ENCODE assay signal across 8 cellular contexts in genomic region chr2:100416939-100417744, GRCh38. TPM values are rescaled to one million over a fixed set of nuclear protein-coding genes. Genes with fewer than 3 reads are reported as not detected.
DNase-seq lines count a peak whose midpoint lies in the region; ATAC-seq and TF ChIP-seq lines count a peak whose summit lies in the region.

A gene with protein sequence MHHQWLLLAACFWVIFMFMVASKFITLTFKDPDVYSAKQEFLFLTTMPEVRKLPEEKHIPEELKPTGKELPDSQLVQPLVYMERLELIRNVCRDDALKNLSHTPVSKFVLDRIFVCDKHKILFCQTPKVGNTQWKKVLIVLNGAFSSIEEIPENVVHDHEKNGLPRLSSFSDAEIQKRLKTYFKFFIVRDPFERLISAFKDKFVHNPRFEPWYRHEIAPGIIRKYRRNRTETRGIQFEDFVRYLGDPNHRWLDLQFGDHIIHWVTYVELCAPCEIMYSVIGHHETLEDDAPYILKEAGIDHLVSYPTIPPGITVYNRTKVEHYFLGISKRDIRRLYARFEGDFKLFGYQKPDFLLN (minus strand): TSS chr2:100417668. CDS start chr2:100406675, 10,993 bp downstream.

- peak within 1 kb of the TSS; percentile 78 for H3K4me3 ChIP-seq in choroid plexus epithelial cell (ENCODE audit: low read depth, low read length)

- intact Hi-C loops in activated CD4-positive, alpha-beta T cell treated with anti-CD3 and anti-CD28 coated beads for 36 hours (cut with DNase I, micrococcal nuclease) = loop anchor here (1.0 to 5.0 kb wide), 3 partner anchors 145 to 165 kb away; partner anchors contain the start of gene PDCL3 (in 2 of the 2)
- intact Hi-C loops in left colon (cut with DNase I, micrococcal nuclease) = no loop called here

- H3K27me3 Mint-ChIP-seq in activated CD4-positive, alpha-beta T cell treated with anti-CD3 and anti-CD28 coated beads for 36 hours = no peaks in the 10 kb centered on the region

- peak; percentile 92 for ATAC-seq in GM18502 (IDR thresholded peaks at IDR 0.05; ENCODE audit: poor library complexity, unreplicated experiment)
- peak; percentile 82 for ATAC-seq in HG02678 (IDR thresholded peaks at IDR 0.05; ENCODE audit: unreplicated experiment)
- ATAC-seq in activated CD4-positive, alpha-beta T cell treated with anti-CD3 and anti-CD28 coated beads for 36 hours = peak; percentile 97
- peak; percentile 58 for ATAC-seq in left colon

- peaks cover 24% of the 10 kb centered on the region for H3K4me1 Mint-ChIP-seq in activated CD4-positive, alpha-beta T cell treated with anti-CD3 and anti-CD28 coated beads for 36 hours

- peak within 1 kb of the TSS; percentile 72 for H3K27ac Mint-ChIP-seq in activated CD4-positive, alpha-beta T cell treated with anti-CD3 and anti-CD28 coated beads for 36 hours

- H3K36me3 Mint-ChIP-seq in activated CD4-positive, alpha-beta T cell treated with anti-CD3 and anti-CD28 coated beads for 36 hours (ENCODE audit: low read depth) = peaks cover 2% of the 10 kb centered on the region

- CTCF ChIA-PET in activated CD4-positive, alpha-beta T cell treated with anti-CD3 and anti-CD28 coated beads for 36 hours (lab: Charles Lee) = interaction anchor here (0.6 to 0.8 kb wide), 2 partner anchors 32 to 35 kb away, joined by 3 read pairs; no protein-coding TSS in a partner anchor

- H3K9me3 Mint-ChIP-seq in activated CD4-positive, alpha-beta T cell treated with anti-CD3 and anti-CD28 coated beads for 36 hours (ENCODE audit: low read depth) = no peaks in the 10 kb centered on the region

- POLR2A ChIA-PET in activated CD4-positive, alpha-beta T cell treated with anti-CD3 and anti-CD28 coated beads for 36 hours (lab: Charles Lee) = interaction anchor here (0.9 kb wide), 1 partner anchor 145 kb away, joined by 3 read pairs; no protein-coding TSS in a partner anchor

- TF ChIP-seq CTCF in choroid plexus epithelial cell (conservative IDR thresholded peaks at IDR 0.05; ENCODE audit: low read depth, low read length) = no peak

- peak within 1 kb of the TSS; percentile 77 for H3K4me3 Mint-ChIP-seq in activated CD4-positive, alpha-beta T cell treated with anti-CD3 and anti-CD28 coated beads for 36 hours

- DNase-seq in NCI-H1694 (lab: John Stamatoyannopoulos, UW) (peak; percentile 12), choroid plexus epithelial cell (ENCODE audit: low read depth) (peak; percentile 50), left colon (peak in 1 of 2 donors; percentile 36), HT-29 (ENCODE audit: low spot score) (no peak)
- peak; percentile 76 for DNase-seq in activated CD4-positive, alpha-beta T cell treated with anti-CD3 and anti-CD28 coated beads for 36 hours
- peak; percentile 63 to 70 for DNase-seq in stimulated activated CD4-positive, alpha-beta T cell treated with anti-CD3 and anti-CD28 coated beads, Interleukin-2, amount 100 ng/mL, for 24 hours

RNA-seq across cellular contexts. Expression of the gene that starts here (rescaled TPM):
- 1 to 10 TPM; 5.9 to 6.2 TPM for total RNA-seq in activated CD4-positive, alpha-beta T cell treated with anti-CD3 and anti-CD28 coated beads for 36 hours
- 1 to 10 TPM in 1 of 2 donors, under 1 TPM in 1; 0.84 to 1.1 TPM for total RNA-seq in left colon
- not detected in 2 replicates for total RNA-seq in HT-29 (2014; rRNA removed; shearing (Covaris generic))

Comparison
In these comparisons a context has a peak if more than half of its experiments do, and no peak if none do; other contexts are left out.
1. intact Hi-C loops: an anchor here in activated CD4-positive, alpha-beta T cell treated with anti-CD3 and anti-CD28 coated beads for 36 hours (1.0 to 5.0 kb wide); none called in left colon.